8 cellular contexts compared by ENCODE assay signal in genomic region chr15:44286814-44287555, GRCh38. TPM values are rescaled to one million over a fixed set of nuclear protein-coding genes. Genes with fewer than 3 reads are reported as not detected.
DNase-seq lines count a peak whose midpoint lies in the region; TF ChIP-seq lines count a peak whose summit lies in the region.

No MANE protein-coding gene starts in this region.

- no peaks in the 10 kb centered on the region for H3K27me3 Mint-ChIP-seq in endodermal cell (ENCODE audit: insufficient read depth)

- intact Hi-C loops in prostate gland (cut with DNase I) = loop anchor here (2.0 to 5.0 kb wide), 2 partner anchors 250 to 425 kb away; partner anchors contain the start of genes B2M, EIF3J and PATL2

- H3K27me3 ChIP-seq in OCI-LY1 (ENCODE audit: insufficient read depth, low read length) (no peaks in the 10 kb centered on the region), endodermal cell (ENCODE audit: control insufficient read depth, insufficient read depth, low read length, poor library complexity, severe bottlenecking) (no peaks in the 10 kb centered on the region), prostate gland (replicated peaks; ENCODE audit: insufficient read depth) (no peaks in the 10 kb centered on the region)

- H3K4me1 ChIP-seq in OCI-LY1 (ENCODE audit: insufficient read depth, low read length, severe bottlenecking) = peaks cover 36% of the 10 kb centered on the region
- H3K4me1 ChIP-seq in endodermal cell (ENCODE audit: control insufficient read depth, insufficient read depth, low read length) = no peaks in the 10 kb centered on the region
- no peaks in the 10 kb centered on the region for H3K4me1 ChIP-seq in prostate gland (replicated peaks)

- H3K4me3 ChIP-seq in OCI-LY1 (ENCODE audit: low read depth, low read length, poor library complexity, severe bottlenecking) (peak overlapping the region; percentile 89), endodermal cell (ENCODE audit: low read length) (peak overlapping the region; percentile 96), prostate gland (peak overlapping the region; percentile 84 to 85)

- TF ChIP-seq POLR2A in prostate gland (IDR thresholded peaks at IDR 0.05) = no peak

- peak overlapping the region; percentile 88 for H3K4me2 ChIP-seq in OCI-LY1 (ENCODE audit: low read length)

- peak overlapping the region; percentile 80 for H3K27ac ChIP-seq in OCI-LY1 (ENCODE audit: low read depth, low read length, poor library complexity, severe bottlenecking)
- H3K27ac ChIP-seq in endodermal cell (ENCODE audit: low read depth, low read length) = peak overlapping the region; percentile 98
- peak overlapping the region in 1 of 2 donors; percentile 89 for H3K27ac ChIP-seq in prostate gland

- peaks cover 15% of the 10 kb centered on the region for H3K4me1 Mint-ChIP-seq in endodermal cell

- H4K20me1 ChIP-seq in OCI-LY1 (ENCODE audit: insufficient read depth, low read length) = no peaks in the 10 kb centered on the region

- no peak overlapping the region for H2AFZ ChIP-seq in OCI-LY1 (ENCODE audit: low read length)

- H3K9ac ChIP-seq in OCI-LY1 (ENCODE audit: low read length) (peak overlapping the region; percentile 83), endodermal cell (ENCODE audit: extremely low read depth, low read length, poor library complexity, severe bottlenecking) (peak overlapping the region; percentile 98)

- H3K27ac Mint-ChIP-seq in endodermal cell = peak overlapping the region; percentile 98

- TF ChIP-seq CTCF in OCI-LY1 (IDR thresholded peaks at IDR 0.05; ENCODE audit: low read length) (no peak), endodermal cell (conservative IDR thresholded peaks at IDR 0.05) (peak; percentile 44), prostate gland (IDR thresholded peaks at IDR 0.05) (peak in 2 of 4 experiments; percentile 29 to 34)

- H3K36me3 ChIP-seq in OCI-LY1 (ENCODE audit: insufficient read depth, low read length) (no peaks in the 10 kb centered on the region), endodermal cell (ENCODE audit: control insufficient read depth, insufficient read depth, low read length) (no peaks in the 10 kb centered on the region), prostate gland (no peaks in the 10 kb centered on the region)

- DNase-seq in EL = peak; percentile 3
- DNase-seq in endodermal cell = peak; percentile 42
- no peak for DNase-seq in prostate gland (ENCODE audit: low spot score)
- DNase-seq in KG1 (lab: John Stamatoyannopoulos, UW) = no peak
- no peak for DNase-seq in NCI-H1092 (lab: John Stamatoyannopoulos, UW)
- no peak for DNase-seq in GF-D8 (lab: John Stamatoyannopoulos, UW)
- DNase-seq in cerebellar nuclear complex (lab: John Stamatoyannopoulos, UW) = no peak

- peaks cover 2% of the 10 kb centered on the region for H3K36me3 Mint-ChIP-seq in endodermal cell (ENCODE audit: low read depth)

- H3K9me2 ChIP-seq in OCI-LY1 (ENCODE audit: low read depth, low read length) = no peaks in the 10 kb centered on the region

- no peaks in the 10 kb centered on the region for H3K9me3 ChIP-seq in OCI-LY1 (ENCODE audit: low read length)
- no peaks in the 10 kb centered on the region for H3K9me3 ChIP-seq in endodermal cell (ENCODE audit: control insufficient read depth, low read length)
- no peaks in the 10 kb centered on the region for H3K9me3 ChIP-seq in prostate gland

- H3K4me3 Mint-ChIP-seq in endodermal cell = peak overlapping the region; percentile 92

- no peaks in the 10 kb centered on the region for H3F3A ChIP-seq in OCI-LY1 (ENCODE audit: insufficient read depth, low read length)

- WGBS in endodermal cell (ENCODE audit: insufficient coverage in 1 of 2, insufficient read length in 1 of 2), 2 experiments = 92% methylated on average over 13 to 14 of the region's 15 CpGs
- 68% methylated on average over 15 of the region's 15 CpGs for WGBS in prostate gland

- peaks cover 20% of the 10 kb centered on the region for H3K79me2 ChIP-seq in OCI-LY1 (ENCODE audit: insufficient read depth, low read length)

- H3K9me3 Mint-ChIP-seq in endodermal cell = no peaks in the 10 kb centered on the region

RNA-seq across cellular contexts. Expression of gene GOLM2, which starts 1.5 kb away (rescaled TPM):
- total RNA-seq in endodermal cell (10 to 100 TPM; 48.1 to 57.0 TPM), prostate gland (100 to 1,000 TPM; 159 to 179 TPM)
- 45.2 TPM for polyA plus RNA-seq in endodermal cell (2013, experiment 1 of 2)
- polyA plus RNA-seq in endodermal cell (2013, experiment 2 of 2) = 45.8 TPM

Comparison
In these comparisons a context has a peak if more than half of its experiments do, and no peak if none do; other contexts are left out.
1. DNase-seq: peak in EL (single experiment) and endodermal cell (single experiment); none in prostate gland (single experiment), KG1 (single experiment), NCI-H1092 (single experiment), GF-D8 (single experiment) and cerebellar nuclear complex (0 of 2).
2. Peak in every context shown above with its lines, with median percentiles within 50 percentile points of each other: H3K4me3 ChIP-seq.